In the genomic region with DNA sequence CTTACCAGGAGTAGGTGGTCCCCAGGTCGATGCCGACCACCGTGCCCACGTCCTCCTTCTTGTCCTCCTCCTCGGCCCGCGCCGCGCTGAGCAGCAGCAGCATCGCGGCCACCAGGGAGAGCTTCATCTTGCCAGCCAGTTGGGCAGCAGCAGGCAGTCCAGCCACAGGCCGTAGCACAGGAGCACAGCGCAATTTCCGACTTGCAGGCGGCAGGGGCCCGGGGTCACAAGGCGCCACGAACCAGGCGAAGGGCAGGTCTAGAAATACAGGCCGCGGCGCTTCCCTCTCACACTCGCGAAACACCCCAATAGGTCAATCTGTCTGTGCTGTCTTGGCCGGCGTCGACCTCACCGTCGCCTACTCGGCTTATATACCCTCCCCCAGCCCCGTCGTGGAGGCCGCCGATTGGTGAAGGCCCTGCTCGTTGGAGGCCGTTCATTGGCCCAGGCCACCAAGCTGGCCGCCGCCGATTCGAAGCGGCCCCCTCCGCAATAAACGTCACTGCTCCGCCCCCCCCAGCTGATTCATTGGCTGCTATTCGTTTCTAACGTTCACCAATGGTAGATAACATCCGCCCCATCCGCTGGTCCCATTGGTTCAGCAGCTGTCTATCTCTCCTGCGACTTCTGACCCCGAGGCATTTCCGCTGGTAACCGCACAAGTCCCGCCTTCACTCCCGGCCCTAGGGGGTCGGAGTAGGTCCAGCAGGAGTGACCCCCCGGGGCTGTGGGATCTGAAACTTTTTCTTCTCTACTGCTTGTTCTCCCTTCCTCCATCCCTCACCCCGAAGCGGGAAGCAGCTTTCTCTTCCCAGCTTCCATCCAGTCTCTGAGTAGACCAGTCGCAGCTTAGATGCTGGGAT, we compare ENCODE assay signal across 1 cellular context.
TF ChIP-seq lines count a peak whose summit lies in the region.

HSPA5 (minus strand) TSS at position 344 of the 863 bp plus-strand sequence; CDS start at position 127, 217 bp downstream.

TF ChIP-seq in HepG2, 621 proteins besides CTCF, POLR2A, EP300 and RAD21 (continued from another document and continues in another):
- TF ChIP-seq ZNF609 (CRISPR knock-in tag; IDR thresholded peaks at IDR 0.05; ENCODE audit: borderline replicate concordance) (no peak; the same call in 1 of the 2 replicates), EZH2 (conservative IDR thresholded peaks at IDR 0.05; ENCODE audit: low read depth, low read length) (no peak), NONO (IDR thresholded peaks at IDR 0.05) (no peak), NONO (CRISPR knock-in tag; conservative IDR thresholded peaks at IDR 0.05) (peak; percentile 71), TOE1 (CRISPR knock-in tag; IDR thresholded peaks at IDR 0.05) (no peak), ZNF251 (CRISPR knock-in tag; IDR thresholded peaks at IDR 0.05) (no peak; the same call in 1 of the 2 replicates), KDM5A (IDR thresholded peaks at IDR 0.05; ENCODE audit: borderline replicate concordance, low read length) (no peak; the same call in 1 of the 2 replicates), ZNF576 (CRISPR knock-in tag; IDR thresholded peaks at IDR 0.05) (no peak), ZNF841 (CRISPR knock-in tag; IDR thresholded peaks at IDR 0.05; ENCODE audit: borderline replicate concordance) (no peak), NPAS2 (CRISPR knock-in tag; IDR thresholded peaks at IDR 0.05; ENCODE audit: borderline replicate concordance) (no peak), MXD4 (CRISPR knock-in tag; IDR thresholded peaks at IDR 0.05) (peak; percentile 65; the same call in 1 of the 2 replicates), CHD2 (IDR thresholded peaks at IDR 0.05; ENCODE audit: low read depth, low read length) (peak; percentile 56; the same call in 1 of the 2 replicates), ZNF713 (CRISPR knock-in tag; IDR thresholded peaks at IDR 0.05) (no peak), ZNF652 (CRISPR knock-in tag; IDR thresholded peaks at IDR 0.05; ENCODE audit: borderline replicate concordance, low read depth) (no peak), ZNF563 (CRISPR knock-in tag; IDR thresholded peaks at IDR 0.05) (peak; percentile 53; the same call in 1 of the 2 replicates), RCOR2 (CRISPR knock-in tag; IDR thresholded peaks at IDR 0.05) (no peak), ZSCAN31 (CRISPR knock-in tag; IDR thresholded peaks at IDR 0.05; ENCODE audit: low read depth) (peak; percentile 96), ZSCAN20 (CRISPR knock-in tag; IDR thresholded peaks at IDR 0.05; ENCODE audit: borderline replicate concordance) (0 out of 2 replicates have a peak, but pooled peaks have one; percentile 50), ZBTB39 (CRISPR knock-in tag; IDR thresholded peaks at IDR 0.05) (no peak), ZFYVE20 (CRISPR knock-in tag; IDR thresholded peaks at IDR 0.05; ENCODE audit: borderline replicate concordance, low read depth) (no peak), ZNF274 (CRISPR knock-in tag; IDR thresholded peaks at IDR 0.05) (peak; percentile 75; the same call in 1 of the 2 replicates), SMC3 (IDR thresholded peaks at IDR 0.05; ENCODE audit: low read length) (no peak), ZSCAN21 (CRISPR knock-in tag; IDR thresholded peaks at IDR 0.05; ENCODE audit: borderline replicate concordance) (peak; percentile 82; the same call in 1 of the 2 replicates), SNAPC2 (CRISPR knock-in tag; IDR thresholded peaks at IDR 0.05) (no peak), ZNF496 (CRISPR knock-in tag; IDR thresholded peaks at IDR 0.05; ENCODE audit: insufficient replicate concordance) (no peak), NCOA2 (CRISPR knock-in tag; IDR thresholded peaks at IDR 0.05) (peak; percentile 34; the same call in 1 of the 2 replicates), MAFG (CRISPR knock-in tag; IDR thresholded peaks at IDR 0.05) (0 out of 2 replicates have a peak, but pooled peaks have one; percentile 48), SP140L (CRISPR knock-in tag; IDR thresholded peaks at IDR 0.05; ENCODE audit: borderline replicate concordance) (no peak), GABPA (IDR thresholded peaks at IDR 0.05; ENCODE audit: low read depth, low read length) (peak; percentile 84), GABPA (CRISPR knock-in tag; IDR thresholded peaks at IDR 0.05; ENCODE audit: low read depth) (peak; percentile 97), THRA (CRISPR knock-in tag; IDR thresholded peaks at IDR 0.05; ENCODE audit: borderline replicate concordance) (peak; percentile 70; the same call in 1 of the 2 replicates), SAP130 (CRISPR knock-in tag; IDR thresholded peaks at IDR 0.05; ENCODE audit: low read depth) (peak; percentile 78), HDAC1 (CRISPR knock-in tag; IDR thresholded peaks at IDR 0.05) (peak; percentile 84; the same call in 1 of the 2 replicates), ZKSCAN8 (CRISPR knock-in tag; IDR thresholded peaks at IDR 0.05; ENCODE audit: borderline replicate concordance) (peak; percentile 63), DRAP1 (CRISPR knock-in tag; IDR thresholded peaks at IDR 0.05) (peak; percentile 97), MYNN (CRISPR knock-in tag; IDR thresholded peaks at IDR 0.05; ENCODE audit: low read depth) (no peak), ZNF296 (CRISPR knock-in tag; conservative IDR thresholded peaks at IDR 0.05) (no peak), MEF2D (CRISPR knock-in tag; IDR thresholded peaks at IDR 0.05) (no peak; the same call in none of the 2 replicates), IRF2 (CRISPR knock-in tag; IDR thresholded peaks at IDR 0.05) (peak; percentile 69)
- TF ChIP-seq, protein P1, sequence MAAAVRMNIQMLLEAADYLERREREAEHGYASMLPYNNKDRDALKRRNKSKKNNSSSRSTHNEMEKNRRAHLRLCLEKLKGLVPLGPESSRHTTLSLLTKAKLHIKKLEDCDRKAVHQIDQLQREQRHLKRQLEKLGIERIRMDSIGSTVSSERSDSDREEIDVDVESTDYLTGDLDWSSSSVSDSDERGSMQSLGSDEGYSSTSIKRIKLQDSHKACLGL (CRISPR knock-in tag; IDR thresholded peaks at IDR 0.05) = peak; percentile 81
- TF ChIP-seq, protein P2, sequence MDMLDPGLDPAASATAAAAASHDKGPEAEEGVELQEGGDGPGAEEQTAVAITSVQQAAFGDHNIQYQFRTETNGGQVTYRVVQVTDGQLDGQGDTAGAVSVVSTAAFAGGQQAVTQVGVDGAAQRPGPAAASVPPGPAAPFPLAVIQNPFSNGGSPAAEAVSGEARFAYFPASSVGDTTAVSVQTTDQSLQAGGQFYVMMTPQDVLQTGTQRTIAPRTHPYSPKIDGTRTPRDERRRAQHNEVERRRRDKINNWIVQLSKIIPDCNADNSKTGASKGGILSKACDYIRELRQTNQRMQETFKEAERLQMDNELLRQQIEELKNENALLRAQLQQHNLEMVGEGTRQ (IDR thresholded peaks at IDR 0.05; ENCODE audit: low read depth, low read length) = 0 out of 2 replicates have a peak, but pooled peaks have one; percentile 8
- TF ChIP-seq, protein P2 (CRISPR knock-in tag; IDR thresholded peaks at IDR 0.05; ENCODE audit: borderline replicate concordance) = peak; percentile 47; the same call in 1 of the 2 replicates
- TF ChIP-seq, protein P3, sequence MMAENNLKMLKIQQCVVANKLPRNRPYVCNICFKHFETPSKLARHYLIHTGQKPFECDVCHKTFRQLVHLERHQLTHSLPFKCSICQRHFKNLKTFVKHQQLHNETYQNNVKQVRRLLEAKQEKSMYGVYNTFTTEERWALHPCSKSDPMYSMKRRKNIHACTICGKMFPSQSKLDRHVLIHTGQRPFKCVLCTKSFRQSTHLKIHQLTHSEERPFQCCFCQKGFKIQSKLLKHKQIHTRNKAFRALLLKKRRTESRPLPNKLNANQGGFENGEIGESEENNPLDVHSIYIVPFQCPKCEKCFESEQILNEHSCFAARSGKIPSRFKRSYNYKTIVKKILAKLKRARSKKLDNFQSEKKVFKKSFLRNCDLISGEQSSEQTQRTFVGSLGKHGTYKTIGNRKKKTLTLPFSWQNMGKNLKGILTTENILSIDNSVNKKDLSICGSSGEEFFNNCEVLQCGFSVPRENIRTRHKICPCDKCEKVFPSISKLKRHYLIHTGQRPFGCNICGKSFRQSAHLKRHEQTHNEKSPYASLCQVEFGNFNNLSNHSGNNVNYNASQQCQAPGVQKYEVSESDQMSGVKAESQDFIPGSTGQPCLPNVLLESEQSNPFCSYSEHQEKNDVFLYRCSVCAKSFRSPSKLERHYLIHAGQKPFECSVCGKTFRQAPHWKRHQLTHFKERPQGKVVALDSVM (CRISPR knock-in tag; IDR thresholded peaks at IDR 0.05) = peak; percentile 10
- TF ChIP-seq, protein P4, sequence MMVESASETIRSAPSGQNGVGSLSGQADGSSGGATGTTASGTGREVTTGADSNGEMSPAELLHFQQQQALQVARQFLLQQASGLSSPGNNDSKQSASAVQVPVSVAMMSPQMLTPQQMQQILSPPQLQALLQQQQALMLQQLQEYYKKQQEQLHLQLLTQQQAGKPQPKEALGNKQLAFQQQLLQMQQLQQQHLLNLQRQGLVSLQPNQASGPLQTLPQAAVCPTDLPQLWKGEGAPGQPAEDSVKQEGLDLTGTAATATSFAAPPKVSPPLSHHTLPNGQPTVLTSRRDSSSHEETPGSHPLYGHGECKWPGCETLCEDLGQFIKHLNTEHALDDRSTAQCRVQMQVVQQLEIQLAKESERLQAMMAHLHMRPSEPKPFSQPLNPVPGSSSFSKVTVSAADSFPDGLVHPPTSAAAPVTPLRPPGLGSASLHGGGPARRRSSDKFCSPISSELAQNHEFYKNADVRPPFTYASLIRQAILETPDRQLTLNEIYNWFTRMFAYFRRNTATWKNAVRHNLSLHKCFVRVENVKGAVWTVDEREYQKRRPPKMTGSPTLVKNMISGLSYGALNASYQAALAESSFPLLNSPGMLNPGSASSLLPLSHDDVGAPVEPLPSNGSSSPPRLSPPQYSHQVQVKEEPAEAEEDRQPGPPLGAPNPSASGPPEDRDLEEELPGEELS (CRISPR knock-in tag; IDR thresholded peaks at IDR 0.05) = no peak; the same call in none of the 2 replicates
